ENCODE assay signal across 9 cellular contexts in the genomic region with DNA sequence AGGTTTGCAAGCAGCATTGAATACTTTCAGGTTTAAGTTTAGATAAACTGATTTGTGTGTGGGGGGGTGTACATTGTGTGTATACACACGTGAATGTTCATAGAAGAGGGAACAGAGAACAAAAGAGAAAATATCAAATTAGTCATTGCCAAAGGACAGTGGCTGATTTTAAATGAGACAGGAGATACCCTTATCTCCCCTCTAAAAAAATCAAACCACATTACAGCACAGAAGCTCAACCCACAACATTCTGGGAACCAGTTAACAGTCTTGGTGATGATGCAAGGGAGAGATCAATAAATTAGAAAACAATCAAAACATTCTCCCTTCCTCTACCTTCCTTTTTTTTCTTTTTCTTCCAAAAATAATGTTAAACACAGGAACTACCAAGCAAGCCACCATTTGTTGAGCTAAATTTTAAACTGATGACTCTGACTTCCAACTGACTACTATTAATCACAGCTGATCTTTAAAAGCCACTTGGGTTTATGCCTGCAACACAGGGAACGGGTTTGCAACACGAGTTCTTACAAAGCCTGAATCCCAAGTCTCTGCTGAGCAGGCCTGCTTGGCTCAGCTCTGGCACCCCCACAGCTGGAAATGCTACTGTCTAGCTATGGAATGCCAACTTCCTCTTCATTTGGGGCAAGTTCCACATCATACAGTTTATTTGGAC.
DNase-seq lines count a peak whose midpoint lies in the region; ATAC-seq and TF ChIP-seq lines count a peak whose summit lies in the region.
"Had no signal": no experiment of that assay in that cellular context is flagged by ENCODE, and none has a peak within 500 bp of the region (broad histone marks: within the 10 kb centered on the region; RNA-seq: fewer than 3 reads in every experiment).

No MANE protein-coding gene starts in this region.

- peak; percentile 84 for ATAC-seq in IMR-90 (ENCODE audit: low read depth)
- ATAC-seq in left cardiac atrium: peak; percentile 36 to 91

- no peaks in the 10 kb centered on the region for H4K20me1 ChIP-seq in IMR-90 (ENCODE audit: insufficient read depth, low read length)

- intact Hi-C loops in activated CD4-positive, alpha-beta T cell treated with anti-CD3 and anti-CD28 coated beads, Interleukin-2, amount 10 ng/mL, durations not matched to agents 24 days and 14 days (cut with micrococcal nuclease): loop anchor here (10.0 kb wide), 1 partner anchor 443 kb away; no protein-coding TSS in a partner anchor
- intact Hi-C loops in IMR-90 (cut with micrococcal nuclease) (loop anchor here (5.0 kb wide), 1 partner anchor 121 kb away; a partner anchor contains a TSS), left cardiac atrium (cut with DNase I) (no loop called here)

- no peaks in the 10 kb centered on the region for H3K9me3 ChIP-seq in IMR-90 (ENCODE audit: control insufficient read depth, insufficient read depth, low read length)

- no peak for TF ChIP-seq POLR2A in IMR-90 (IDR thresholded peaks at IDR 0.05; ENCODE audit: low read depth, low read length)

- no peaks in the 10 kb centered on the region for H3K27me3 Mint-ChIP-seq in activated CD4-positive, alpha-beta T cell treated with anti-CD3 and anti-CD28 coated beads, Interleukin-2, amount 10 ng/mL, durations not matched to agents 24 days and 14 days
- H3K27me3 Mint-ChIP-seq: IgD-negative memory B cell had no signal

- CTCF ChIA-PET in IMR-90 (lab: Yijun Ruan, JAX): interaction anchor here (0.8 to 1.0 kb wide), 2 partner anchors 40 to 248 kb away, joined by 3 read pairs; no protein-coding TSS in a partner anchor

- peaks cover 9% of the 10 kb centered on the region for H3K4me1 ChIP-seq in IMR-90 (ENCODE audit: control insufficient read depth, insufficient read depth, low read length)

- no peak overlapping the region for H3K4me3 ChIP-seq in IMR-90 (ENCODE audit: insufficient read depth, low read depth, low read length)

- H3K27ac Mint-ChIP-seq in activated CD4-positive, alpha-beta T cell treated with anti-CD3 and anti-CD28 coated beads, Interleukin-2, amount 10 ng/mL, durations not matched to agents 24 days and 14 days: peak overlapping the region; percentile 13
- H3K27ac Mint-ChIP-seq: IgD-negative memory B cell had no signal

- H3K27me3 ChIP-seq in IMR-90 (ENCODE audit: control insufficient read depth, insufficient read depth, low read length): no peaks in the 10 kb centered on the region

- dilution Hi-C loops in IMR-90 (cut with HindIII; ENCODE audit: low sequenced_read_pairs, unreplicated experiment): no loop called here

- H2AK5ac ChIP-seq in IMR-90 (ENCODE audit: low read depth, low read length): no peak overlapping the region

- POLR2A ChIA-PET in IMR-90 (lab: Charles Lee; ENCODE audit: unreplicated experiment): no interaction called here

- 0 out of 2 replicates have a peak overlapping the region, but pooled peaks have one; percentile 16 for H2BK120ac ChIP-seq in IMR-90 (ENCODE audit: low read depth, low read length)

- peaks cover 66% of the 10 kb centered on the region for H3K36me3 Mint-ChIP-seq in activated CD4-positive, alpha-beta T cell treated with anti-CD3 and anti-CD28 coated beads, Interleukin-2, amount 10 ng/mL, durations not matched to agents 24 days and 14 days (ENCODE audit: low read depth)

- H3K27ac ChIP-seq in IMR-90 (ENCODE audit: insufficient read depth, low read length): no peak overlapping the region

- peaks cover 6% of the 10 kb centered on the region for H3K9me3 Mint-ChIP-seq in activated CD4-positive, alpha-beta T cell treated with anti-CD3 and anti-CD28 coated beads, Interleukin-2, amount 10 ng/mL, durations not matched to agents 24 days and 14 days
- H3K9me3 Mint-ChIP-seq: IgD-negative memory B cell had no signal

- H3K56ac ChIP-seq in IMR-90 (ENCODE audit: extremely low read depth, insufficient read depth, low read length): peak overlapping the region; percentile 40; the same call in 1 of the 2 replicates

- peak overlapping the region; percentile 5; the same call in 1 of the 2 replicates for H3K4ac ChIP-seq in IMR-90 (ENCODE audit: low read depth, low read length)

- no peak for TF ChIP-seq CTCF in IMR-90 (conservative IDR thresholded peaks at IDR 0.05; ENCODE audit: low read depth, low read length)

- H3K4me2 ChIP-seq in IMR-90 (ENCODE audit: low read depth, low read length): no peak overlapping the region; the same call in 1 of the 2 replicates

- peaks cover 17 to 44% of the 10 kb centered on the region in 2 experiments for H3K79me1 ChIP-seq in IMR-90 (ENCODE audit: low read depth in 1 of 2, low read length in 2 of 2)

- H2AFZ ChIP-seq in IMR-90 (replicated peaks; ENCODE audit: low read length, poor library complexity): no peak overlapping the region

- no peak overlapping the region for H2BK15ac ChIP-seq in IMR-90 (ENCODE audit: low read depth, low read length)

- no peak overlapping the region for H2AK9ac ChIP-seq in IMR-90 (replicated peaks; ENCODE audit: low read depth, low read length, poor library complexity)

- peaks cover 18% of the 10 kb centered on the region for H3K36me3 ChIP-seq in IMR-90 (ENCODE audit: control insufficient read depth, insufficient read depth, low read length)

- H4K8ac ChIP-seq in IMR-90 (ENCODE audit: low read depth in 2 of 2, low read length in 2 of 2): peak overlapping the region in 1 of 2 experiments; percentile 14; a peak in 2 of 4 replicates

- no peak overlapping the region for H3K9ac ChIP-seq in IMR-90 (ENCODE audit: low read depth, low read length)

- no CpG with 5 or more reads among the region's 3 CpGs for WGBS in IMR-90 (ENCODE audit: extremely low coverage in 2 of 2, insufficient read length in 1 of 2), 2 experiments

- H3K23ac ChIP-seq in IMR-90 (ENCODE audit: low read depth, low read length): no peak overlapping the region; the same call in 1 of the 2 replicates

- TF ChIP-seq RAD21 in IMR-90 (IDR thresholded peaks at IDR 0.05; ENCODE audit: low read length): no peak

- no TSS peak for BruUV-seq in IMR-90 (replicated peaks; lab: Mats Ljungman, UMichigan)

- peaks cover 11% of the 10 kb centered on the region for H3K9me1 ChIP-seq in IMR-90 (ENCODE audit: insufficient read depth, low read length)

- peak overlapping the region; percentile 16; the same call in 1 of the 2 replicates for H3K18ac ChIP-seq in IMR-90 (ENCODE audit: low read depth, low read length)

- no peak for DNase-seq in activated CD4-positive, alpha-beta T cell treated with anti-CD3 and anti-CD28 coated beads, Interleukin-2, amount 10 ng/mL, durations not matched to agents 24 days and 14 days
- no peak for DNase-seq in activated CD4-positive, alpha-beta T cell treated with anti-CD3 and anti-CD28 coated beads for 1 hour
- DNase-seq in IMR-90 (peak; percentile 89), left cardiac atrium (no peak), stromal cell of bone marrow (ENCODE audit: low read depth) (peak; percentile 90), NCI-H345 treated with DMSO at 0.1 percent for 48 hours (lab: John Stamatoyannopoulos, UW; ENCODE audit: unreplicated experiment) (no peak), Ammon's horn (ENCODE audit: low spot score) (no peak), activated gamma-delta T cell (lab: John Stamatoyannopoulos, UW) (no peak)

- H3K4me3 Mint-ChIP-seq in activated CD4-positive, alpha-beta T cell treated with anti-CD3 and anti-CD28 coated beads, Interleukin-2, amount 10 ng/mL, durations not matched to agents 24 days and 14 days: no peak overlapping the region
- H3K4me3 Mint-ChIP-seq: IgD-negative memory B cell had no signal

- H2BK5ac ChIP-seq in IMR-90 (ENCODE audit: low read depth, low read length, poor library complexity, severe bottlenecking): peak overlapping the region; percentile 30

- H2BK20ac ChIP-seq in IMR-90 (ENCODE audit: low read depth, low read length): no peak overlapping the region

- in situ Hi-C loops in IMR-90 (cut with MboI; ENCODE audit: low sequenced_read_pairs): no loop called here

- 0 out of 2 replicates have a peak overlapping the region, but pooled peaks have one; percentile 26 for H3K14ac ChIP-seq in IMR-90 (replicated peaks; ENCODE audit: low read depth, low read length)

- H4K5ac ChIP-seq in IMR-90 (ENCODE audit: low read depth, low read length): no peak overlapping the region

- no peak overlapping the region for H4K91ac ChIP-seq in IMR-90 (ENCODE audit: insufficient read depth, low read depth, low read length)

- peaks cover 43% of the 10 kb centered on the region for H3K4me1 Mint-ChIP-seq in activated CD4-positive, alpha-beta T cell treated with anti-CD3 and anti-CD28 coated beads, Interleukin-2, amount 10 ng/mL, durations not matched to agents 24 days and 14 days

TF ChIP-seq in IMR-90, 13 proteins besides CTCF, POLR2A, EP300 and RAD21 (continues in another document):
- TF ChIP-seq MXI1 (IDR thresholded peaks at IDR 0.05; ENCODE audit: borderline replicate concordance, low read depth, low read length) (0 out of 2 replicates have a peak, but pooled peaks have one; percentile 24), SMC3 (IDR thresholded peaks at IDR 0.05; ENCODE audit: low read depth, low read length) (no peak), CHD1 (IDR thresholded peaks at IDR 0.05; ENCODE audit: low read depth, low read length) (no peak), BHLHE40 (IDR thresholded peaks at IDR 0.05; ENCODE audit: low read depth, low read length) (no peak), MAFK (IDR thresholded peaks at IDR 0.05; ENCODE audit: low read depth, low read length) (no peak), FOS (IDR thresholded peaks at IDR 0.05; ENCODE audit: low read depth, low read length) (no peak), RCOR1 (IDR thresholded peaks at IDR 0.05; ENCODE audit: insufficient replicate concordance, low read length) (no peak), CEBPB (IDR thresholded peaks at IDR 0.05; ENCODE audit: low read depth, low read length) (peak; percentile 24; the same call in 1 of the 2 replicates), NFE2L2 (IDR thresholded peaks at IDR 0.05; ENCODE audit: low read depth, low read length) (no peak), MAZ (IDR thresholded peaks at IDR 0.05; ENCODE audit: borderline replicate concordance, low read depth, low read length) (no peak)
- TF ChIP-seq, protein P1, sequence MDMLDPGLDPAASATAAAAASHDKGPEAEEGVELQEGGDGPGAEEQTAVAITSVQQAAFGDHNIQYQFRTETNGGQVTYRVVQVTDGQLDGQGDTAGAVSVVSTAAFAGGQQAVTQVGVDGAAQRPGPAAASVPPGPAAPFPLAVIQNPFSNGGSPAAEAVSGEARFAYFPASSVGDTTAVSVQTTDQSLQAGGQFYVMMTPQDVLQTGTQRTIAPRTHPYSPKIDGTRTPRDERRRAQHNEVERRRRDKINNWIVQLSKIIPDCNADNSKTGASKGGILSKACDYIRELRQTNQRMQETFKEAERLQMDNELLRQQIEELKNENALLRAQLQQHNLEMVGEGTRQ (IDR thresholded peaks at IDR 0.05; ENCODE audit: low read depth, low read length): no peak

Comparison
In these comparisons a context has a peak if more than half of its experiments do, and no peak if none do; other contexts are left out.
1. DNase-seq: peak in IMR-90 (single experiment) and stromal cell of bone marrow (single experiment); none in activated CD4-positive, alpha-beta T cell treated with anti-CD3 and anti-CD28 coated beads, Interleukin-2, amount 10 ng/mL, durations not matched to agents 24 days and 14 days (single experiment), activated CD4-positive, alpha-beta T cell treated with anti-CD3 and anti-CD28 coated beads for 1 hour (single experiment), left cardiac atrium (single experiment), NCI-H345 treated with DMSO at 0.1 percent for 48 hours (single experiment), Ammon's horn (single experiment) and activated gamma-delta T cell (single experiment).
2. intact Hi-C loops: an anchor here in activated CD4-positive, alpha-beta T cell treated with anti-CD3 and anti-CD28 coated beads, Interleukin-2, amount 10 ng/mL, durations not matched to agents 24 days and 14 days (10.0 kb wide) and IMR-90 (5.0 kb wide); none called in left cardiac atrium.